In the genomic region with DNA sequence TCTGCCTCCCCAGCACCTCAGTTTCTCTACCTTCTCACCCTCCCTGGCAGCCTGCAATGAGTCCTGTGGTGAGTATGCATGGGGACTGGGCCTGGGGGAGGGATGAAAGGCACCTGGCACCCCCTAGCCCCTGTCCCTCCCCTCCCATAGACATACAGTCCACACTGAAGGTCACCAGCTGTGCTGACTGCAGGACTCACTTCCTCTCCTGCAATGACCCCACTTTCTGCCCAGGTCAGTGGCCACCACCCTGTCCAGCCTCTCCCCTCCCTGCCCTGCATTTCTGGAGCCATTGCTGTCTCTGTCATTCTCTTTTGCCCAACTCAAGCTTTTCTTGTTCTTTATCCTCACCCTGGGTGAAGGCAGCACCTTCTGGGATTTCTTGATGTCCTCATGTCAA, we compare ENCODE assay signal across 27 cellular contexts. TPM values are rescaled to one million over a fixed set of nuclear protein-coding genes. Genes with fewer than 3 reads are reported as not detected.
"Had no signal": no experiment of that assay in that cellular context is flagged by ENCODE, and none has a peak within 500 bp of the region (broad histone marks: within the 10 kb centered on the region; RNA-seq: fewer than 3 reads in every experiment).

No MANE protein-coding gene starts in this region.

- H3K4me1 Mint-ChIP-seq: activated naive CD4-positive, alpha-beta T cell treated with anti-CD3 and anti-CD28 coated beads, Interleukin-2, amount 50 U/mL, for 24 hours had no signal

- H3K36me3 Mint-ChIP-seq: activated naive CD4-positive, alpha-beta T cell treated with anti-CD3 and anti-CD28 coated beads, Interleukin-2, amount 50 U/mL, for 24 hours had no signal

- ATAC-seq: activated CD8-positive, alpha-beta T cell treated with anti-CD3 and anti-CD28 coated beads for 36 hours; Panc1 had no signal

- H3K4me3 Mint-ChIP-seq: activated CD8-positive, alpha-beta T cell treated with anti-CD3 and anti-CD28 coated beads for 36 hours; activated naive CD4-positive, alpha-beta T cell treated with anti-CD3 and anti-CD28 coated beads, Interleukin-2, amount 50 U/mL, for 24 hours had no signal

- H3K4me2 ChIP-seq: SK-N-SH had no signal

- H3K9ac ChIP-seq: SK-N-SH had no signal

- H3K4me3 ChIP-seq: MG63, SJCRH30 had no signal

- H3K4me1 ChIP-seq: SJCRH30 had no signal

- H3K27ac Mint-ChIP-seq: activated CD8-positive, alpha-beta T cell treated with anti-CD3 and anti-CD28 coated beads for 36 hours; activated naive CD4-positive, alpha-beta T cell treated with anti-CD3 and anti-CD28 coated beads, Interleukin-2, amount 50 U/mL, for 24 hours had no signal

- H3K27ac ChIP-seq: RWPE1, SJCRH30, VCaP had no signal

- H3K9me3 ChIP-seq: SJCRH30, SK-N-SH had no signal

- DNase-seq: activated CD4-positive, alpha-beta T cell treated with anti-CD3 and anti-CD28 coated beads for 4 hours; activated CD8-positive, alpha-beta memory T cell treated with anti-CD3 and anti-CD28 coated beads, Interleukin-2, amount 50 U/mL, for 4 hours; activated CD8-positive, alpha-beta T cell treated with anti-CD3 and anti-CD28 coated beads for 36 hours; activated effector memory CD4-positive, alpha-beta T cell treated with Interleukin-2 at 50 U/mL for 16 hours; activated naive CD4-positive, alpha-beta T cell; MG63; MV-4-11; NCI-H1092 treated with DMSO at 0.1 percent for 48 hours; NCI-H1417 treated with DMSO at 0.1 percent for 48 hours; NCI-H1694; NCI-H2029; NCI-H345; NCI-H510A; NCI-H526 treated with DMSO at 0.1 percent for 48 hours; NCI-H82; OCI-M1; Right ventricle myocardium superior; SJCRH30; SK-N-SH; T-helper 1 cell had no signal

- H3K36me3 ChIP-seq: MG63, SJCRH30 had no signal

- H3K27me3 ChIP-seq: MG63, SJCRH30 had no signal

RNA-seq across cellular contexts. Expression of a gene that starts 1.1 kb away (rescaled TPM):
- total RNA-seq: activated CD8-positive, alpha-beta T cell treated with anti-CD3 and anti-CD28 coated beads for 36 hours; aorta; bronchial epithelial cell; Right ventricle myocardium superior; SJCRH30; T-helper 2 cell treated with Interferon-gamma antibody and Interleukin-4, amounts not matched to agents 100 ng/mL and 5 ng/mL, for 36 hours had no signal
- polyA plus RNA-seq: aorta, SK-N-SH had no signal
